In the genomic region with DNA sequence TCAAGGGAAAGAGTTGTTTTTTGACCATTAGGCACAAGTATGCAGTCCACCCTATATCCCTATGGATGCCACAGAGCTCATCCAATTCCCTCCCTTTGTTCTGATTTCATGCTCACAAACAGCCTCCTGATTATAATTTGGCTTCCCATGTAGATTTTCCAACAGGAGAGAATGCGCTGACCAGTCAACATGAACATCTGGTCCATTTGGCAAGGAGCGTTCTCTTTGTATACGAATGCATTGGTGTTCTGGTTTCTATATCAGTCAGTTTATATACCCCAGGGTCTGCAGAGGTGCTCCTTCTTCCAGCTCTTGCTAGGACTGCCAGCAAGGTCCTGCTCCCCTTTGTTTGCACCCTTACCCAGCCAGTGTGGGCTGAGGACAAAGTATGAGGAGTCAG, we compare ENCODE assay signal across 31 cellular contexts.
"Had no signal": no experiment of that assay in that cellular context is flagged by ENCODE, and none has a peak within 500 bp of the region (broad histone marks: within the 10 kb centered on the region; RNA-seq: fewer than 3 reads in every experiment).

No MANE protein-coding gene starts in this region.

- H2AFZ ChIP-seq: PC-9 had no signal

- H3K27ac ChIP-seq: brain microvascular endothelial cell, PC-9, RWPE1, WERI-Rb-1 had no signal

- H3K4me3 ChIP-seq: K562, PC-9 had no signal

- H3K4me2 ChIP-seq: PC-9 had no signal

- DNase-seq: activated CD4-positive, alpha-beta T cell treated with anti-CD3 and anti-CD28 coated beads, Interleukin-2, amount 10 ng/mL, durations not matched to agents 24 days and 14 days; activated CD4-positive, alpha-beta T cell treated with anti-CD3 and anti-CD28 coated beads, Interleukin-2, amount 50 U/mL, for 4 hours; activated CD4-positive, CD25-positive, alpha-beta regulatory T cell; activated CD8-positive, alpha-beta T cell treated with anti-CD3 and anti-CD28 coated beads for 36 hours; activated effector memory CD4-positive, alpha-beta T cell treated with anti-CD3 and anti-CD28 coated beads, Interleukin-2, amount 50 U/mL, for 16 hours; activated naive CD4-positive, alpha-beta T cell; activated naive CD4-positive, alpha-beta T cell treated with anti-CD3 and anti-CD28 coated beads, Interleukin-2, amount 50 U/mL, for 16 hours; activated naive CD8-positive, alpha-beta T cell treated with anti-CD3 and anti-CD28 coated beads for 36 hours; activated T-cell treated with anti-CD3 and anti-CD28 coated beads, Interleukin-2, amount 50 U/mL, for 1 hour; activated T-cell treated with anti-CD3 and anti-CD28 coated beads, Interleukin-2, amount 50 U/mL, for 72 hours; amniotic stem cell; aorta; brain microvascular endothelial cell; central memory CD4-positive, alpha-beta T cell; NCI-H1092 treated with DMSO at 0.1 percent for 48 hours; NCI-H1417; NCI-H146; NCI-H1930; NCI-H2081 treated with DMSO at 0.1 percent for 48 hours; NCI-H226; NCI-H446 treated with DMSO at 0.1 percent for 48 hours; NCI-H524; PC-9; SIG-M5; SW 1271; T-helper 1 cell; T-helper 2 cell; T-helper 9 cell; WERI-Rb-1 had no signal

- H3K27me3 ChIP-seq: brain microvascular endothelial cell had no signal

- H3K36me3 ChIP-seq: brain microvascular endothelial cell, WERI-Rb-1 had no signal
